27 cellular contexts compared by ENCODE assay signal in genomic region chr20:44463466-44463865, GRCh38.
"Had no signal": no experiment of that assay in that cellular context is flagged by ENCODE, and none has a peak within 500 bp of the region (broad histone marks: within the 10 kb centered on the region; RNA-seq: fewer than 3 reads in every experiment).

No MANE protein-coding gene starts in this region.

- H3K27me3 ChIP-seq: colonic mucosa, testis, tibial artery, upper lobe of left lung had no signal

- ATAC-seq: esophagus mucosa; left ventricle myocardium superior; natural killer cell; sciatic nerve; stimulated activated effector memory CD8-positive, alpha-beta T cell treated with anti-CD3 and anti-CD28 coated beads, Interleukin-12 subunit alpha, Interleukin-12 subunit beta, amount 100 ng/mL, for 72 hours; stimulated activated naive CD8-positive, alpha-beta T cell treated with anti-CD3 and anti-CD28 coated beads, Interleukin-15, Interleukin-2, amounts not matched to agents 100 U/mL and 50 U/mL, for 24 hours had no signal

- H3K4me3 ChIP-seq: colonic mucosa, lung, smooth muscle cell, testis, tibial artery, upper lobe of left lung had no signal

- H3K79me2 ChIP-seq: parathyroid adenoma had no signal

- H3K27ac ChIP-seq: colonic mucosa, epithelial cell of prostate, parathyroid adenoma, testis, tibial artery, upper lobe of left lung had no signal

- FAIRE-seq: keratinocyte, urothelium cell line had no signal

- H3K27me3 Mint-ChIP-seq: progenitor cell of endocrine pancreas had no signal

- H3K4me2 ChIP-seq: smooth muscle cell had no signal

- H3K4me3 Mint-ChIP-seq: dendritic cell treated with granulocyte-macrophage colony-stimulating factor and Interleukin-4, amounts not matched to agents 40 ng/mL and 50 ng/mL, for 4 days; endodermal cell; memory B cell; natural killer cell; stimulated activated effector memory CD8-positive, alpha-beta T cell treated with anti-CD3 and anti-CD28 coated beads, Interleukin-12 subunit alpha, Interleukin-12 subunit beta, amount 100 ng/mL, for 72 hours had no signal

- H2AFZ ChIP-seq: parathyroid adenoma had no signal

- H3K9me3 ChIP-seq: colonic mucosa, testis, tibial artery, upper lobe of left lung had no signal

- H3K36me3 ChIP-seq: colonic mucosa, tibial artery, upper lobe of left lung had no signal

- H3K4me1 ChIP-seq: colonic mucosa, tibial artery had no signal

- H3K4me1 Mint-ChIP-seq: endodermal cell; memory B cell; natural killer cell; stimulated activated effector memory CD8-positive, alpha-beta T cell treated with anti-CD3 and anti-CD28 coated beads, Interleukin-12 subunit alpha, Interleukin-12 subunit beta, amount 100 ng/mL, for 72 hours had no signal

- H3K9ac ChIP-seq: parathyroid adenoma had no signal

- DNase-seq: colonic mucosa; effector CD8-positive, alpha-beta T cell; endodermal cell; foreskin fibroblast; hypothalamus; left ventricle myocardium superior; natural killer cell; stimulated activated CD4-positive, alpha-beta T cell treated with anti-CD3 and anti-CD28 coated beads, Interleukin-12 subunit alpha, Interleukin-12 subunit beta, amount 100 ng/mL, for 4 hours; stimulated activated CD4-positive, alpha-beta T cell treated with anti-CD3 and anti-CD28 coated beads, Interleukin-1b, Interleukin-23, amount 100 ng/mL, for 48 hours; stimulated activated CD4-positive, alpha-beta T cell treated with anti-CD3 and anti-CD28 coated beads, Interleukin-4, amount 100 ng/mL, for 1 hour; stimulated activated naive CD8-positive, alpha-beta T cell treated with anti-CD3 and anti-CD28 coated beads, Interleukin-15, Interleukin-2, amounts not matched to agents 100 U/mL and 50 U/mL, for 24 hours; substantia nigra; testis; tibial artery; upper lobe of left lung had no signal

- H3K27ac Mint-ChIP-seq: dendritic cell treated with granulocyte-macrophage colony-stimulating factor and Interleukin-4, amounts not matched to agents 40 ng/mL and 50 ng/mL, for 4 days; endodermal cell; memory B cell; natural killer cell; progenitor cell of endocrine pancreas; stimulated activated effector memory CD8-positive, alpha-beta T cell treated with anti-CD3 and anti-CD28 coated beads, Interleukin-12 subunit alpha, Interleukin-12 subunit beta, amount 100 ng/mL, for 72 hours had no signal

- H3K36me3 Mint-ChIP-seq: memory B cell; natural killer cell; stimulated activated effector memory CD8-positive, alpha-beta T cell treated with anti-CD3 and anti-CD28 coated beads, Interleukin-12 subunit alpha, Interleukin-12 subunit beta, amount 100 ng/mL, for 72 hours had no signal

- H3K9me3 Mint-ChIP-seq: dendritic cell treated with granulocyte-macrophage colony-stimulating factor and Interleukin-4, amounts not matched to agents 40 ng/mL and 50 ng/mL, for 4 days; endodermal cell; memory B cell; natural killer cell; stimulated activated effector memory CD8-positive, alpha-beta T cell treated with anti-CD3 and anti-CD28 coated beads, Interleukin-12 subunit alpha, Interleukin-12 subunit beta, amount 100 ng/mL, for 72 hours had no signal
